8 cellular contexts compared by ENCODE assay signal in genomic region chr5:9545959-9546851, GRCh38. TPM values are rescaled to one million over a fixed set of nuclear protein-coding genes. Genes with fewer than 3 reads are reported as not detected.
A peak's percentile ranks its signal among the peaks of the same experiment; 100 is the strongest.
DNase-seq lines count a peak whose midpoint lies in the region; ATAC-seq and TF ChIP-seq lines count a peak whose summit lies in the region.

Gene SEMA5A (minus strand): TSS chr5:9546075. CDS start chr5:9379946, 166,129 bp downstream.

- H3K9me3 Mint-ChIP-seq in stimulated activated naive CD8-positive, alpha-beta T cell treated with anti-CD3 and anti-CD28 coated beads, Interleukin-15, amount 100 ng/mL, for 72 hours: no peaks in the 10 kb centered on the region

- ATAC-seq in GM18909 (IDR thresholded peaks at IDR 0.05; ENCODE audit: poor library complexity, unreplicated experiment) (peak; percentile 39), SK-N-SH treated with all-trans-retinoic acid at 6 μM for 48 hours (peak; percentile 69), left lobe of liver (peak; percentile 85), GM19035 (IDR thresholded peaks at IDR 0.05; ENCODE audit: unreplicated experiment) (no peak), HG03135 (IDR thresholded peaks at IDR 0.05; ENCODE audit: unreplicated experiment) (no peak)
- peak; percentile 39 for ATAC-seq in stimulated activated naive CD8-positive, alpha-beta T cell treated with anti-CD3 and anti-CD28 coated beads, Interleukin-15, amount 100 ng/mL, for 72 hours

- H3K27me3 Mint-ChIP-seq in stimulated activated naive CD8-positive, alpha-beta T cell treated with anti-CD3 and anti-CD28 coated beads, Interleukin-15, amount 100 ng/mL, for 72 hours: peaks cover 45% of the 10 kb centered on the region

- H3K27ac ChIP-seq in duodenal mucosa (ENCODE audit: low read depth, low read length): peak within 1 kb of the TSS; percentile 82

- H3K36me3 ChIP-seq in duodenal mucosa (ENCODE audit: control insufficient read depth in 1 of 2, insufficient read depth in 2 of 2, low read length in 2 of 2): peaks cover 15 to 21% of the 10 kb centered on the region in 2 donors

- H3K4me3 Mint-ChIP-seq in stimulated activated naive CD8-positive, alpha-beta T cell treated with anti-CD3 and anti-CD28 coated beads, Interleukin-15, amount 100 ng/mL, for 72 hours: peak within 1 kb of the TSS in 1 of 2 donors; percentile 30

- H3K27me3 ChIP-seq in duodenal mucosa (ENCODE audit: control insufficient read depth in 1 of 2, insufficient read depth in 2 of 2, low read length in 2 of 2): peaks cover 0 to 4% of the 10 kb centered on the region in 2 donors

- peak within 1 kb of the TSS; percentile 82 to 87 for H3K9ac ChIP-seq in duodenal mucosa (ENCODE audit: low read depth in 1 of 2, low read length in 2 of 2)

- H3K4me1 Mint-ChIP-seq in stimulated activated naive CD8-positive, alpha-beta T cell treated with anti-CD3 and anti-CD28 coated beads, Interleukin-15, amount 100 ng/mL, for 72 hours: no peaks in the 10 kb centered on the region

- H3K27ac Mint-ChIP-seq in stimulated activated naive CD8-positive, alpha-beta T cell treated with anti-CD3 and anti-CD28 coated beads, Interleukin-15, amount 100 ng/mL, for 72 hours: no peak within 1 kb of the TSS

- peaks cover 0 to 3% of the 10 kb centered on the region in 2 donors for H3K4me1 ChIP-seq in duodenal mucosa (ENCODE audit: control insufficient read depth in 1 of 2, insufficient read depth in 2 of 2, low read length in 2 of 2)

- peak within 1 kb of the TSS; percentile 78 to 95 for H3K4me3 ChIP-seq in duodenal mucosa (ENCODE audit: low read depth in 1 of 2, low read length in 2 of 2)

- DNase-seq in A172 (ENCODE audit: low spot score): peak; percentile 51
- peak; percentile 82 for DNase-seq in left lobe of liver (ENCODE audit: low spot score)
- DNase-seq in stimulated activated naive CD8-positive, alpha-beta T cell treated with anti-CD3 and anti-CD28 coated beads, Interleukin-15, amount 100 ng/mL, for 72 hours: no peak

- no peaks in the 10 kb centered on the region for H3K9me3 ChIP-seq in duodenal mucosa (ENCODE audit: control insufficient read depth in 1 of 2, low read length in 2 of 2)

TF ChIP-seq in SK-N-SH treated with all-trans-retinoic acid at 6 μM for 48 hours, 23 proteins besides CTCF, POLR2A, EP300 and RAD21:
- no peak for TF ChIP-seq ZNF565 (CRISPR knock-in tag; conservative IDR thresholded peaks at IDR 0.05; ENCODE audit: low read depth)
- TF ChIP-seq, protein P1, sequence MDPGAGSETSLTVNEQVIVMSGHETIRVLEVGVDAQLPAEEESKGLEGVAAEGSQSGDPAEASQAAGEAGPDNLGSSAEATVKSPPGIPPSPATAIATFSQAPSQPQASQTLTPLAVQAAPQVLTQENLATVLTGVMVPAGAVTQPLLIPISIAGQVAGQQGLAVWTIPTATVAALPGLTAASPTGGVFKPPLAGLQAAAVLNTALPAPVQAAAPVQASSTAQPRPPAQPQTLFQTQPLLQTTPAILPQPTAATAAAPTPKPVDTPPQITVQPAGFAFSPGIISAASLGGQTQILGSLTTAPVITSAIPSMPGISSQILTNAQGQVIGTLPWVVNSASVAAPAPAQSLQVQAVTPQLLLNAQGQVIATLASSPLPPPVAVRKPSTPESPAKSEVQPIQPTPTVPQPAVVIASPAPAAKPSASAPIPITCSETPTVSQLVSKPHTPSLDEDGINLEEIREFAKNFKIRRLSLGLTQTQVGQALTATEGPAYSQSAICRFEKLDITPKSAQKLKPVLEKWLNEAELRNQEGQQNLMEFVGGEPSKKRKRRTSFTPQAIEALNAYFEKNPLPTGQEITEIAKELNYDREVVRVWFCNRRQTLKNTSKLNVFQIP (CRISPR knock-in tag; IDR thresholded peaks at IDR 0.05; ENCODE audit: borderline replicate concordance, low read depth): no peak
- no peak for TF ChIP-seq ZNF8 (CRISPR knock-in tag; IDR thresholded peaks at IDR 0.05)
- no peak for TF ChIP-seq SNAI2 (CRISPR knock-in tag; IDR thresholded peaks at IDR 0.05)
- no peak for TF ChIP-seq ZFP30 (CRISPR knock-in tag; IDR thresholded peaks at IDR 0.05)
- TF ChIP-seq TSHZ2 (CRISPR knock-in tag; IDR thresholded peaks at IDR 0.05): no peak
- TF ChIP-seq ZC3H10 (CRISPR knock-in tag; IDR thresholded peaks at IDR 0.05): no peak
- TF ChIP-seq, protein P2, sequence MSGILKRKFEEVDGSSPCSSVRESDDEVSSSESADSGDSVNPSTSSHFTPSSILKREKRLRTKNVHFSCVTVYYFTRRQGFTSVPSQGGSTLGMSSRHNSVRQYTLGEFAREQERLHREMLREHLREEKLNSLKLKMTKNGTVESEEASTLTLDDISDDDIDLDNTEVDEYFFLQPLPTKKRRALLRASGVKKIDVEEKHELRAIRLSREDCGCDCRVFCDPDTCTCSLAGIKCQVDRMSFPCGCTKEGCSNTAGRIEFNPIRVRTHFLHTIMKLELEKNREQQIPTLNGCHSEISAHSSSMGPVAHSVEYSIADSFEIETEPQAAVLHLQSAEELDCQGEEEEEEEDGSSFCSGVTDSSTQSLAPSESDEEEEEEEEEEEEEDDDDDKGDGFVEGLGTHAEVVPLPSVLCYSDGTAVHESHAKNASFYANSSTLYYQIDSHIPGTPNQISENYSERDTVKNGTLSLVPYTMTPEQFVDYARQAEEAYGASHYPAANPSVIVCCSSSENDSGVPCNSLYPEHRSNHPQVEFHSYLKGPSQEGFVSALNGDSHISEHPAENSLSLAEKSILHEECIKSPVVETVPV (CRISPR knock-in tag; IDR thresholded peaks at IDR 0.05): no peak
- TF ChIP-seq RARB (CRISPR knock-in tag; IDR thresholded peaks at IDR 0.05): no peak

RNA-seq across cellular contexts. Expression of gene SEMA5A, which starts in this region (rescaled TPM):
- total RNA-seq in A172 (2014; rRNA removed; shearing (Covaris generic)): 9.3 and 12.0 TPM in 2 replicates
- total RNA-seq in left lobe of liver: 5.7 TPM

Comparison
In these comparisons a context has a peak if more than half of its experiments do, and no peak if none do; other contexts are left out.
1. DNase-seq: peak in A172 (single experiment) and left lobe of liver (single experiment); none in stimulated activated naive CD8-positive, alpha-beta T cell treated with anti-CD3 and anti-CD28 coated beads, Interleukin-15, amount 100 ng/mL, for 72 hours (0 of 2).
2. ATAC-seq: peak in GM18909 (single experiment), SK-N-SH treated with all-trans-retinoic acid at 6 μM for 48 hours (single experiment), left lobe of liver (single experiment) and stimulated activated naive CD8-positive, alpha-beta T cell treated with anti-CD3 and anti-CD28 coated beads, Interleukin-15, amount 100 ng/mL, for 72 hours (single experiment); none in GM19035 (single experiment) and HG03135 (single experiment).